ENCODE assay signal across 9 cellular contexts in genomic region chr2:23312996-23313606, GRCh38.
A peak's percentile ranks its signal among the peaks of the same experiment; 100 is the strongest.
DNase-seq lines count a peak whose midpoint lies in the region; ATAC-seq and TF ChIP-seq lines count a peak whose summit lies in the region.
"Had no signal": no experiment of that assay in that cellular context is flagged by ENCODE, and none has a peak within 500 bp of the region (broad histone marks: within the 10 kb centered on the region; RNA-seq: fewer than 3 reads in every experiment).

No MANE protein-coding gene starts in this region.

- DNase-seq in NCI-H1092 treated with DMSO at 0.1 percent for 48 hours (lab: John Stamatoyannopoulos, UW) = peak; percentile 11
- no peak for DNase-seq in NCI-H1092 (lab: John Stamatoyannopoulos, UW)
- peak; percentile 53 for DNase-seq in NB4 (ENCODE audit: low read depth)
- DNase-seq in choroid plexus epithelial cell (ENCODE audit: low read depth) = peak; percentile 22
- peak; percentile 9 to 35 for DNase-seq in stimulated activated CD4-positive, alpha-beta T cell treated with anti-CD3 and anti-CD28 coated beads, Interleukin-4, amount 100 ng/mL, for 48 hours (ENCODE audit: low read depth in 2 of 2)
- no peak for DNase-seq in tibial artery
- no peak for DNase-seq in OCI-M2 (lab: John Stamatoyannopoulos, UW; ENCODE audit: unreplicated experiment)

- H3K9me3 ChIP-seq in tibial artery = no peaks in the 10 kb centered on the region
- H3K9me3 ChIP-seq: BLaER1 treated with 17β-estradiol and CSF1 and Interleukin-3, amounts not matched to agents 10 nM and 100 nM had no signal

- H3K27ac ChIP-seq in tibial artery = no peak overlapping the region
- H3K27ac ChIP-seq: BLaER1 treated with 17β-estradiol and CSF1 and Interleukin-3, amounts not matched to agents 10 nM and 100 nM had no signal

- peak; percentile 85 for ATAC-seq in GM21723 (IDR thresholded peaks at IDR 0.05; ENCODE audit: unreplicated experiment)

- H3K4me1 ChIP-seq in tibial artery = no peaks in the 10 kb centered on the region

- no peak for TF ChIP-seq POLR2A in NB4 (IDR thresholded peaks at IDR 0.05; ENCODE audit: extremely low read depth, insufficient read length)

- H3K36me3 ChIP-seq in tibial artery = no peaks in the 10 kb centered on the region
- H3K36me3 ChIP-seq: BLaER1 treated with 17β-estradiol and CSF1 and Interleukin-3, amounts not matched to agents 10 nM and 100 nM had no signal

- TF ChIP-seq CTCF in NB4 (IDR thresholded peaks at IDR 0.05; ENCODE audit: low read depth, low read length) (peak; percentile 96), choroid plexus epithelial cell (conservative IDR thresholded peaks at IDR 0.05; ENCODE audit: low read depth, low read length) (peak; percentile 74), tibial artery (IDR thresholded peaks at IDR 0.05) (peak in 1 of 2 experiments; percentile 9)

- H3K27me3 ChIP-seq in tibial artery = no peaks in the 10 kb centered on the region
- H3K27me3 ChIP-seq: BLaER1 treated with 17β-estradiol and CSF1 and Interleukin-3, amounts not matched to agents 10 nM and 100 nM had no signal

- H3K4me3 ChIP-seq in NB4 (ENCODE audit: low read depth, low read length) (no peak overlapping the region), choroid plexus epithelial cell (ENCODE audit: low read depth, low read length) (no peak overlapping the region), tibial artery (no peak overlapping the region)
- H3K4me3 ChIP-seq: BLaER1 treated with 17β-estradiol and CSF1 and Interleukin-3, amounts not matched to agents 10 nM and 100 nM had no signal

- intact Hi-C loops in tibial artery (cut with DNase I; ENCODE audit: low total_unique reads) = no loop called here

Comparison
In these comparisons a context has a peak if more than half of its experiments do, and no peak if none do; other contexts are left out.
1. DNase-seq: peak in NCI-H1092 treated with DMSO at 0.1 percent for 48 hours (single experiment), NB4 (single experiment), choroid plexus epithelial cell (single experiment) and stimulated activated CD4-positive, alpha-beta T cell treated with anti-CD3 and anti-CD28 coated beads, Interleukin-4, amount 100 ng/mL, for 48 hours (2 of 2); none in NCI-H1092 (single experiment), tibial artery (0 of 2) and OCI-M2 (single experiment).